In genomic region chr16:1665829-1666228, GRCh38 we compare ENCODE assay signal across 2 cellular contexts.
TF ChIP-seq lines count a peak whose summit lies in the region.

No MANE protein-coding gene starts in this region.

TF ChIP-seq in HEK293, 187 proteins besides CTCF, POLR2A, EP300 and RAD21:
- peak; percentile 54 for TF ChIP-seq ZIC2 (tag by site-specific recombination; IDR thresholded peaks at IDR 0.05)
- no peak for TF ChIP-seq ZFHX2 (tag by site-specific recombination; conservative IDR thresholded peaks at IDR 0.05)
- no peak for TF ChIP-seq ZNF239 (tag by site-specific recombination; IDR thresholded peaks at IDR 0.05)
- TF ChIP-seq ZNF114 (tag by site-specific recombination; IDR thresholded peaks at IDR 0.05) = no peak
- no peak for TF ChIP-seq ZBTB11 (tag by site-specific recombination; conservative IDR thresholded peaks at IDR 0.05; ENCODE audit: low read depth)

TF ChIP-seq in HepG2, 621 proteins besides CTCF, POLR2A, EP300 and RAD21:
- TF ChIP-seq AHR (CRISPR knock-in tag; IDR thresholded peaks at IDR 0.05) (no peak), SNRNP70 (IDR thresholded peaks at IDR 0.05; ENCODE audit: low read depth, low read length) (no peak), FUBP1 (CRISPR knock-in tag; IDR thresholded peaks at IDR 0.05; ENCODE audit: borderline replicate concordance) (no peak), ETS1 (CRISPR knock-in tag; IDR thresholded peaks at IDR 0.05) (no peak), ZNF652 (CRISPR knock-in tag; IDR thresholded peaks at IDR 0.05; ENCODE audit: borderline replicate concordance, low read depth) (no peak)
TF ChIP-seq in HepG2: peak in this region for 0.
